17 cellular contexts compared by ENCODE assay signal in genomic region chr2:69584127-69584889, GRCh38. TPM values are rescaled to one million over a fixed set of nuclear protein-coding genes. Genes with fewer than 3 reads are reported as not detected.
DNase-seq lines count a peak whose midpoint lies in the region; ATAC-seq, FAIRE-seq and TF ChIP-seq lines count a peak whose summit lies in the region.
"Had no signal": no experiment of that assay in that cellular context is flagged by ENCODE, and none has a peak within 500 bp of the region (broad histone marks: within the 10 kb centered on the region; RNA-seq: fewer than 3 reads in every experiment).

No MANE protein-coding gene starts in this region.

- no peak for FAIRE-seq in K562 (lab: Jason Lieb, UNC)
- FAIRE-seq: small intestine had no signal

- H3K36me3 ChIP-seq in K562 (ENCODE audit: control insufficient read depth, insufficient read depth, low read length), result no peaks in the 10 kb centered on the region
- H3K36me3 ChIP-seq in gastrocnemius medialis, result no peaks in the 10 kb centered on the region

- H3K9me1 ChIP-seq in K562 (ENCODE audit: control insufficient read depth, insufficient read depth, low read length), result no peaks in the 10 kb centered on the region

- H2AFZ ChIP-seq in K562 (ENCODE audit: low read depth, low read length), result peak overlapping the region; percentile 43; the same call in 1 of the 2 replicates
- H2AFZ ChIP-seq: PC-9 had no signal

- H3K27me3 ChIP-seq in K562 (ENCODE audit: control insufficient read depth in 2 of 2, insufficient read depth in 2 of 2, low read length in 2 of 2), result no peaks in the 10 kb centered on the region
- H3K27me3 ChIP-seq in gastrocnemius medialis, result no peaks in the 10 kb centered on the region

- CTCF ChIA-PET in K562 (lab: Yijun Ruan, JAX; ENCODE audit: low intra/inter-chr PET ratio), result no interaction called here

- H3K9me3 ChIP-seq in K562 (replicated peaks; ENCODE audit: control insufficient read depth, insufficient read depth, low read depth, low read length) (no peaks in the 10 kb centered on the region), gastrocnemius medialis (no peaks in the 10 kb centered on the region)

- H3K27me3 Mint-ChIP-seq in activated T-cell treated with anti-CD3 and anti-CD28 coated beads, Interleukin-2, amount 50 U/mL, for 24 hours, result no peaks in the 10 kb centered on the region

- H3K4me1 ChIP-seq in K562 (replicated peaks in 1 of 2; ENCODE audit: control insufficient read depth in 2 of 2, insufficient read depth in 2 of 2, low read length in 2 of 2) (peaks cover 4 to 29% of the 10 kb centered on the region in 2 experiments; a peak in 4 of 5 replicates), gastrocnemius medialis (peaks cover 61 to 76% of the 10 kb centered on the region in 2 donors)

- in situ Hi-C loops in K562 (cut with MboI), result no loop called here
- in situ Hi-C loops in gastrocnemius medialis (cut with MboI; ENCODE audit: low sequenced_read_pairs in 4 of 4), result no loop called here

- no peak overlapping the region for H3K4me2 ChIP-seq in K562 (ENCODE audit: insufficient read depth, low read length)
- H3K4me2 ChIP-seq: PC-9 had no signal

- POLR2A ChIA-PET in K562 (lab: Yijun Ruan, JAX), result no interaction called here

- no TSS peak for BruUV-seq in K562 (replicated peaks; lab: Mats Ljungman, UMichigan)

- H3K4me1 Mint-ChIP-seq in activated T-cell treated with anti-CD3 and anti-CD28 coated beads, Interleukin-2, amount 50 U/mL, for 24 hours (ENCODE audit: low read depth), result peaks cover 84% of the 10 kb centered on the region

- H3K27ac Mint-ChIP-seq in activated T-cell treated with anti-CD3 and anti-CD28 coated beads, Interleukin-2, amount 50 U/mL, for 24 hours, result peak overlapping the region; percentile 88
- H3K27ac Mint-ChIP-seq: HFFc6, WTC11 had no signal

- DNase-seq in activated T-cell treated with anti-CD3 and anti-CD28 coated beads, Interleukin-2, amount 50 U/mL, for 24 hours, result no peak
- no peak for DNase-seq in activated T-cell treated with anti-CD3 and anti-CD28 coated beads for 4 hours
- peak; percentile 77 for DNase-seq in NCI-H2171 treated with DMSO at 0.1 percent for 48 hours (lab: John Stamatoyannopoulos, UW)
- DNase-seq in K562 (ENCODE audit: extremely low read depth in 1 of 4, low spot score in 3 of 4), result peak in 1 of 4 experiments; percentile 28
- peak in 1 of 2 donors; percentile 31 for DNase-seq in gastrocnemius medialis
- no peak for DNase-seq in activated CD8-positive, alpha-beta memory T cell treated with anti-CD3 and anti-CD28 coated beads, Interleukin-2, amount 50 U/mL, for 4 hours
- DNase-seq: effector CD8-positive, alpha-beta T cell; HFFc6; MV-4-11; NCI-H2227 treated with DMSO at 0.1 percent for 48 hours; nucleus accumbens; PC-9 had no signal

- TF ChIP-seq RAD21 in K562 (CRISPR knock-in tag; conservative IDR thresholded peaks at IDR 0.05 in 1 of 2, IDR thresholded peaks at IDR 0.05 in 1 of 2), result no peak

- intact Hi-C loops in K562 (cut with micrococcal nuclease), result no loop called here
- intact Hi-C loops in gastrocnemius medialis (cut with DNase I; ENCODE audit: low total_unique reads), result loop anchor here (10.0 kb wide), 1 partner anchor 540 kb away; no protein-coding TSS in a partner anchor

- TF ChIP-seq EP300 in K562 (IDR thresholded peaks at IDR 0.05; ENCODE audit: low read length), result no peak

- H4K20me1 ChIP-seq in K562 (replicated peaks; ENCODE audit: control insufficient read depth, insufficient read depth, low read length), result no peaks in the 10 kb centered on the region

- 69% methylated on average over 9 of the region's 9 CpGs for WGBS in K562 (ENCODE audit: insufficient coverage, low coverage, missing lambda C conversion rate)

- no peak overlapping the region for H3K27ac ChIP-seq in K562 (ENCODE audit: extremely low read depth, low read depth, low read length)
- peak overlapping the region; percentile 56 to 72 (median 59) for H3K27ac ChIP-seq in gastrocnemius medialis

- no peak overlapping the region for H3K4me3 Mint-ChIP-seq in activated T-cell treated with anti-CD3 and anti-CD28 coated beads, Interleukin-2, amount 50 U/mL, for 24 hours
- H3K4me3 Mint-ChIP-seq: HFFc6, WTC11 had no signal

- TF ChIP-seq CTCF in K562 (IDR thresholded peaks at IDR 0.05 in 2 of 3, conservative IDR thresholded peaks at IDR 0.05 in 1 of 3; ENCODE audit: insufficient read depth in 2 of 3, low read depth in 1 of 3, low read length in 3 of 3) (no peak), gastrocnemius medialis (IDR thresholded peaks at IDR 0.05 in 4 of 5, conservative IDR thresholded peaks at IDR 0.05 in 1 of 5) (no peak)

- peaks cover 12% of the 10 kb centered on the region for H3K36me3 Mint-ChIP-seq in activated T-cell treated with anti-CD3 and anti-CD28 coated beads, Interleukin-2, amount 50 U/mL, for 24 hours (ENCODE audit: low read depth)
- H3K36me3 Mint-ChIP-seq: WTC11 had no signal

- ATAC-seq in K562, result no peak; the same call in 1 of the 3 replicates
- peak in 1 of 2 donors; percentile 39 for ATAC-seq in gastrocnemius medialis
- no peak for ATAC-seq in HG02840 (IDR thresholded peaks at IDR 0.05; ENCODE audit: low FRiP score, unreplicated experiment)
- no peak for ATAC-seq in GM21619 (IDR thresholded peaks at IDR 0.05; ENCODE audit: unreplicated experiment)
- ATAC-seq: WTC11 had no signal

- no peaks in the 10 kb centered on the region for H3K9me3 Mint-ChIP-seq in activated T-cell treated with anti-CD3 and anti-CD28 coated beads, Interleukin-2, amount 50 U/mL, for 24 hours
- H3K9me3 Mint-ChIP-seq: HFFc6, WTC11 had no signal

- TF ChIP-seq POLR2A in K562 (conservative IDR thresholded peaks at IDR 0.05), result no peak
- no peak for TF ChIP-seq POLR2A in gastrocnemius medialis (IDR thresholded peaks at IDR 0.05)

- no peak overlapping the region for H3K9ac ChIP-seq in K562 (ENCODE audit: insufficient read depth in 1 of 2, low read depth in 2 of 2, low read length in 2 of 2)

- H3K79me2 ChIP-seq in K562 (ENCODE audit: control insufficient read depth, insufficient read depth, low read length), result peaks cover 5% of the 10 kb centered on the region; the same call in 1 of the 3 replicates

- H3K4me3 ChIP-seq in K562, result no peak overlapping the region
- no peak overlapping the region for H3K4me3 ChIP-seq in gastrocnemius medialis
- H3K4me3 ChIP-seq: lung, PC-9 had no signal

TF ChIP-seq in K562, 482 proteins besides CTCF, POLR2A, EP300 and RAD21 (continues in another document):
- TF ChIP-seq ATF3 (IDR thresholded peaks at IDR 0.05) (0 out of 2 replicates have a peak, but pooled peaks have one; percentile 20), ATF3 (CRISPR knock-in tag; conservative IDR thresholded peaks at IDR 0.05) (no peak), FOSL1 (tag; conservative IDR thresholded peaks at IDR 0.05) (peak; percentile 43), CREB1 (IDR thresholded peaks at IDR 0.05) (peak; percentile 86), CREB1 (CRISPR knock-in tag; IDR thresholded peaks at IDR 0.05) (0 out of 2 replicates have a peak, but pooled peaks have one; percentile 21), STAT5A (IDR thresholded peaks at IDR 0.05; ENCODE audit: borderline replicate concordance, low read length) (no peak), MTA1 (IDR thresholded peaks at IDR 0.05; ENCODE audit: borderline replicate concordance) (peak; percentile 36; the same call in 1 of the 2 replicates), IRF9 (tag; IDR thresholded peaks at IDR 0.05) (0 out of 2 replicates have a peak, but pooled peaks have one; percentile 11)

RNA-seq across cellular contexts. Expression of gene AAK1, which starts 59.2 kb away (rescaled TPM):
- 34.4 and 78.8 TPM in 2 replicates for total RNA-seq in K562 (2011; cell fraction: chromatin; rRNA removed; ENCODE audit: low replicate concordance)
- total RNA-seq in K562 (2011; cell fraction: nucleolus; rRNA removed), result 16.3 and 20.0 TPM in 2 replicates
- 38.6 and 69.9 TPM in 2 replicates for total RNA-seq in K562 (2011; cell fraction: nucleoplasm; rRNA removed)
- total RNA-seq in K562 (2014; rRNA removed) (8.3 and 8.9 TPM in 2 replicates), K562 (2014; rRNA removed; fragmentation: Illumina TruSeq; extraction: Trizol) (6.0 and 6.9 TPM in 2 replicates), K562 (2015; rRNA removed; fragmentation: Illumina TruSeq; extraction: Trizol) (5.5 and 6.8 TPM in 2 replicates), K562 (2021) (13.8 and 17.1 TPM in 2 replicates), gastrocnemius medialis (10 to 100 TPM; 30.0 to 47.3 (median 39.1) TPM)
- polyA plus RNA-seq in K562 (2011; rRNA removed) (3.2 and 5.1 TPM in 2 replicates), K562 (2014; fragmentation: Illumina TruSeq; extraction: Trizol) (6.2 and 7.2 TPM in 2 replicates), K562 (2014; fragmentation: Nextera tagmentation; extraction: Ambion mirVana) (1 to 10 TPM in 1 of 2 experiments, under 1 TPM in 1; 0.89 to 2.4 TPM), K562 (2014; rRNA removed) (5.3 and 7.1 TPM in 2 replicates)
- polyA plus RNA-seq in K562 (2011; cell fraction: cytosol; rRNA removed), result 2.8 and 3.3 TPM in 2 replicates
- polyA plus RNA-seq in K562 (2011; cell fraction: nucleus; rRNA removed), result 4.5 and 10.2 TPM in 2 replicates
- 8.1 and 15.8 TPM in 2 replicates for polyA plus RNA-seq in K562 (2012)
- polyA minus RNA-seq in K562 (2011; rRNA and poly(A)+ RNA removed), result 10.5 and 18.0 TPM in 2 replicates
- 4.7 and 7.4 TPM in 2 replicates for polyA minus RNA-seq in K562 (2011; cell fraction: cytosol; rRNA and poly(A)+ RNA removed)
- 8.7 and 10.9 TPM in 2 replicates for polyA minus RNA-seq in K562 (2011; cell fraction: nucleus; rRNA and poly(A)+ RNA removed)
